8 cellular contexts compared by ENCODE assay signal in the genomic region with DNA sequence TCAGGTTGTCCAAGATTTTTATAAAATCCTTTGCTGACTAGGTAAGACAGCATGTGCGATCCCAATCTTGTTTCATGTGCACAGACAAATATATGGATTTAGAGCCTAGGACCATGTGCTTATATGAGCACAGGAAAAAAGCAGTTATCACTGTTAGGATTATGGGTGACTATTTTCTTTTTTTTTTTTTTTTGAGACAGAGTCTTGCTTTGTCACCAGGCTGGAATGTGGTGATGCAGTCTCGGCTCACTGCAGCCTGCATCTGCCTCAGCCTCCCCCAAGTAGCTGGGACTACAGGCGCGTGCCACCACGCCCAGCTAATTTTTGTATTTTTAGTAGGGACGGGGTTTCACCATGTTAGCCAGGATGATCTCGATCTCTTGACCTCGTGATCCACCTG. TPM values are rescaled to one million over a fixed set of nuclear protein-coding genes. Genes with fewer than 3 reads are reported as not detected.
DNase-seq lines count a peak whose midpoint lies in the region; ATAC-seq, FAIRE-seq and TF ChIP-seq lines count a peak whose summit lies in the region.
"Not testable (repeated sequence)": the region's sequence is repeated elsewhere in the genome, so short reads cannot be mapped to it uniquely, and the experiment has no call there.

No MANE protein-coding gene starts in this region.

- peak overlapping the region; percentile 87 for H3K27ac Mint-ChIP-seq in astrocyte (ENCODE audit: unreplicated experiment)

- peak overlapping the region in 1 of 2 experiments; percentile 53; a peak in 2 of 6 replicates for H3K27ac ChIP-seq in A549
- peak overlapping the region; percentile 57 for H3K27ac ChIP-seq in astrocyte (ENCODE audit: low read depth, low read length)

- not testable (repeated sequence) for TF ChIP-seq CTCF in A549 (IDR thresholded peaks at IDR 0.05); astrocyte (IDR thresholded peaks at IDR 0.05; ENCODE audit: insufficient read depth, low read depth, low read length); epithelial cell of esophagus (IDR thresholded peaks at IDR 0.05; ENCODE audit: insufficient read depth, low read depth, low read length, missing control alignments)

- FAIRE-seq in A549 (lab: Jason Lieb, UNC); astrocyte (lab: Jason Lieb, UNC): not testable (repeated sequence)
- peak; percentile 42 for FAIRE-seq in RCC 7860 (lab: Jason Lieb, UNC)

- peak overlapping the region; percentile 21 for H3K9ac ChIP-seq in astrocyte (ENCODE audit: low read length)

- not testable (repeated sequence) for H3K4me3 Mint-ChIP-seq in astrocyte (ENCODE audit: unreplicated experiment)

- peak; percentile 34 to 74; a peak in 3 of 6 replicates for ATAC-seq in A549

- not testable (repeated sequence) for TF ChIP-seq EP300 in A549 (IDR thresholded peaks at IDR 0.05)

- DNase-seq in A549 (ENCODE audit: low read depth in 1 of 2, low spot score in 1 of 2) (peak in 1 of 2 experiments; percentile 25), Daoy (ENCODE audit: low read depth) (peak; percentile 75), HS-27A (ENCODE audit: low read depth) (peak; percentile 70), RCC 7860 (ENCODE audit: low spot score) (peak; percentile 45), astrocyte (ENCODE audit: low read depth) (peak; percentile 67), epithelial cell of esophagus (ENCODE audit: low read depth) (peak; percentile 81), glomerular visceral epithelial cell (ENCODE audit: extremely low spot score) (peak; percentile 71), non-pigmented ciliary epithelial cell (ENCODE audit: low read depth) (peak; percentile 56)

- 59% methylated on average over 8 of the region's 8 CpGs for WGBS in A549 (ENCODE audit: missing lambda C conversion rate)

- H3K79me2 ChIP-seq in astrocyte (ENCODE audit: insufficient read depth, low read length): peaks cover 85% of the 10 kb centered on the region

- H3K4me2 ChIP-seq in A549 (peak overlapping the region; percentile 44), astrocyte (ENCODE audit: low read length) (peak overlapping the region; percentile 31)

- H2AFZ ChIP-seq in astrocyte (ENCODE audit: low read depth, low read length): not testable (repeated sequence)

- H3K36me3 ChIP-seq in astrocyte (ENCODE audit: insufficient read depth, low read length): not testable (repeated sequence)

- H3K9me3 Mint-ChIP-seq in astrocyte (ENCODE audit: unreplicated experiment): not testable (repeated sequence)

- not testable (repeated sequence) for H3K27me3 ChIP-seq in astrocyte (ENCODE audit: insufficient read depth, low read length)

- not testable (repeated sequence) for H3K9me3 ChIP-seq in A549; astrocyte (ENCODE audit: insufficient read depth, low read depth, low read length)

- not testable (repeated sequence) for H3K36me3 Mint-ChIP-seq in astrocyte (ENCODE audit: low read depth, unreplicated experiment)

- peaks cover 24% of the 10 kb centered on the region for H3K4me1 ChIP-seq in A549
- H3K4me1 ChIP-seq in astrocyte (ENCODE audit: insufficient read depth, low read length): not testable (repeated sequence)

- CTCF ChIA-PET in A549 (lab: Yijun Ruan, JAX): interaction anchor here (3.1 kb wide), 1 partner anchor 43 kb away, joined by 11 read pairs; no protein-coding TSS in a partner anchor

- POLR2A ChIA-PET in A549 (lab: Yijun Ruan, JAX): not testable (repeated sequence)

- not testable (repeated sequence) for TF ChIP-seq RAD21 in A549 (conservative IDR thresholded peaks at IDR 0.05 in 1 of 2, IDR thresholded peaks at IDR 0.05 in 1 of 2)

- TF ChIP-seq POLR2A in A549 (IDR thresholded peaks at IDR 0.05; ENCODE audit: low read length): not testable (repeated sequence)

- peaks cover 12% of the 10 kb centered on the region for H4K20me1 ChIP-seq in astrocyte (ENCODE audit: insufficient read depth, low read length)

- peaks cover 38% of the 10 kb centered on the region for H3K4me1 Mint-ChIP-seq in astrocyte (ENCODE audit: low read depth, unreplicated experiment)

- not testable (repeated sequence) for H3K4me3 ChIP-seq in A549; astrocyte (ENCODE audit: insufficient read depth, low read depth, low read length); epithelial cell of esophagus (ENCODE audit: low read length)

- H3K27me3 Mint-ChIP-seq in astrocyte (ENCODE audit: low read depth, unreplicated experiment): not testable (repeated sequence)

RNA-seq across cellular contexts. Expression of a gene that starts 14.8 kb away (rescaled TPM):
- polyA plus RNA-seq in A549 (2011; rRNA removed) (29.9 and 41.1 TPM in 2 replicates), A549 (2017; fragmentation: RNase III; extraction: RNeasy Plus Mini Kit Qiagen cat#74134 plus additional on column Dnase treatment) (22.4 to 24.7 TPM (median 24.7 TPM) in 3 replicates)
- 15.7 and 16.4 TPM in 2 replicates for polyA plus RNA-seq in A549 (2012; cell fraction: cytosol; rRNA removed)
- 5.1 and 7.4 TPM in 2 replicates for polyA plus RNA-seq in A549 (2012; cell fraction: nucleus; rRNA removed)
- 5.8 and 9.0 TPM in 2 replicates for polyA minus RNA-seq in A549 (2011; rRNA and poly(A)+ RNA removed)
- 69.7 and 70.2 TPM in 2 replicates for total RNA-seq in Daoy (2014; rRNA removed; shearing (Covaris generic))
- 53.4 and 54.0 TPM in 2 replicates for total RNA-seq in astrocyte
